8 cellular contexts compared by ENCODE assay signal in the genomic region with DNA sequence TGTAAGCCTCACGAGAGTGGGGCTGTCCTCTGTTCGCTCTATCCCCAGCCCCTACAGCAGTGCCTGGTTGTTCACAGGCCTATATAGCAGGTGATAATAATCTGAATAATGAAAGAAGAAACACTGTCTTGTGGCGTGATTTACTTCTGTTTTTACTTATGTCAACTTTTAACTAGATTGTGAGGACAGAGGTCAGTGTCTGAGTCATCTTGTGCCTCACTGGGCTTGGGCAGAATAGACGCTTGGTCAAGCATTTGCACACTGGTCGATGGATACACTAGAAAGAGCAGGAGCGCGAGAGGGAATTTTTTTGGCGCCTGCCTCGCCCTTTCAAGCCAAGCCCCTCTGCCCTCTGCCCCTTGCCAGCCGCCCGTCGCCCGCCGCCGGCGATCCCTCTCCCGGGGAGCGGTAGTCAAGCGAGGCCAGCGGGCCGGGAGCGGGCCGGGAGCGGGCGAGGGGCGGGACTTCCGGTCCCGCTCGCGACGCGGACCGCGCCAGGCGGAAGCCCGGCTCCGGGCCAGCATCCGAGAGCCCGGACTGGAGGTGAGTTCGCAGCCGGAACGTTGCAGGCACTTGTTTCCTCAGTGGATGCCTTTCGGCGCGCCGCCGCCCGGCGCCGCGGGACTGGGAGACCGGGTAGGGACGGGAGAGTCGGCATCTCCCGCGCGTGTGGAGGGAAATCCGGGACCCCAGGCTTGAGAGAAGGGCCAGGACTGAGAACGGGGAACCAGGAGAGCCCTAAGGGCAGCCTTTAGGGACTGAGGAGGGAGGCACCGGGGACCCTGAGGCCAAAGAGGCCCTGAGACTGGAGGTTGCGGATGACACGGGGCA. TPM values are rescaled to one million over a fixed set of nuclear protein-coding genes. Genes with fewer than 3 reads are reported as not detected.
A peak's percentile ranks its signal among the peaks of the same experiment; 100 is the strongest.
DNase-seq lines count a peak whose midpoint lies in the region; ATAC-seq and TF ChIP-seq lines count a peak whose summit lies in the region.

A gene with protein sequence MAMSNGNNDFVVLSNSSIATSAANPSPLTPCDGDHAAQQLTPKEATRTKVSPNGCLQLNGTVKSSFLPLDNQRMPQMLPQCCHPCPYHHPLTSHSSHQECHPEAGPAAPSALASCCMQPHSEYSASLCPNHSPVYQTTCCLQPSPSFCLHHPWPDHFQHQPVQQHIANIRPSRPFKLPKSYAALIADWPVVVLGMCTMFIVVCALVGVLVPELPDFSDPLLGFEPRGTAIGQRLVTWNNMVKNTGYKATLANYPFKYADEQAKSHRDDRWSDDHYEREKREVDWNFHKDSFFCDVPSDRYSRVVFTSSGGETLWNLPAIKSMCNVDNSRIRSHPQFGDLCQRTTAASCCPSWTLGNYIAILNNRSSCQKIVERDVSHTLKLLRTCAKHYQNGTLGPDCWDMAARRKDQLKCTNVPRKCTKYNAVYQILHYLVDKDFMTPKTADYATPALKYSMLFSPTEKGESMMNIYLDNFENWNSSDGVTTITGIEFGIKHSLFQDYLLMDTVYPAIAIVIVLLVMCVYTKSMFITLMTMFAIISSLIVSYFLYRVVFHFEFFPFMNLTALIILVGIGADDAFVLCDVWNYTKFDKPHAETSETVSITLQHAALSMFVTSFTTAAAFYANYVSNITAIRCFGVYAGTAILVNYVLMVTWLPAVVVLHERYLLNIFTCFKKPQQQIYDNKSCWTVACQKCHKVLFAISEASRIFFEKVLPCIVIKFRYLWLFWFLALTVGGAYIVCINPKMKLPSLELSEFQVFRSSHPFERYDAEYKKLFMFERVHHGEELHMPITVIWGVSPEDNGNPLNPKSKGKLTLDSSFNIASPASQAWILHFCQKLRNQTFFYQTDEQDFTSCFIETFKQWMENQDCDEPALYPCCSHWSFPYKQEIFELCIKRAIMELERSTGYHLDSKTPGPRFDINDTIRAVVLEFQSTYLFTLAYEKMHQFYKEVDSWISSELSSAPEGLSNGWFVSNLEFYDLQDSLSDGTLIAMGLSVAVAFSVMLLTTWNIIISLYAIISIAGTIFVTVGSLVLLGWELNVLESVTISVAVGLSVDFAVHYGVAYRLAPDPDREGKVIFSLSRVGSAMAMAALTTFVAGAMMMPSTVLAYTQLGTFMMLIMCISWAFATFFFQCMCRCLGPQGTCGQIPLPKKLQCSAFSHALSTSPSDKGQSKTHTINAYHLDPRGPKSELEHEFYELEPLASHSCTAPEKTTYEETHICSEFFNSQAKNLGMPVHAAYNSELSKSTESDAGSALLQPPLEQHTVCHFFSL (N-terminal part only) (plus strand): TSS at position 504 of the 831 bp plus-strand sequence. CDS start 127,785 bp downstream, outside the sequence.

- H3K36me3 ChIP-seq in H7 (replicated peaks; ENCODE audit: control insufficient read depth, insufficient read depth, low read length) (no peaks in the 10 kb centered on the region), SK-N-SH (replicated peaks in 1 of 2; ENCODE audit: control insufficient read depth in 1 of 2, insufficient read depth in 2 of 2, low read length in 1 of 2) (no peaks in the 10 kb centered on the region), ovary (no peaks in the 10 kb centered on the region), thyroid gland (no peaks in the 10 kb centered on the region)

- DNase-seq in GM03348 (ENCODE audit: low spot score), result peak; percentile 95
- peak; percentile 93 for DNase-seq in H7
- peak; percentile 90 for DNase-seq in M059J (ENCODE audit: low read depth)
- peak; percentile 96 for DNase-seq in SK-N-SH
- peak; percentile 78 for DNase-seq in activated naive CD8-positive, alpha-beta T cell treated with anti-CD3 and anti-CD28 coated beads, Interleukin-2, amount 10 ng/mL, durations not matched to agents 7 days and 5 days
- DNase-seq in Right ventricle myocardium superior, result peak; percentile 89
- DNase-seq in ovary, result peak; percentile 83 to 91 (median 86)
- peak; percentile 88 to 90 for DNase-seq in thyroid gland

- peaks cover 2% of the 10 kb centered on the region for H3K36me3 Mint-ChIP-seq in activated naive CD8-positive, alpha-beta T cell treated with anti-CD3 and anti-CD28 coated beads, Interleukin-2, amount 10 ng/mL, durations not matched to agents 7 days and 5 days

- H3K4me3 Mint-ChIP-seq in activated naive CD8-positive, alpha-beta T cell treated with anti-CD3 and anti-CD28 coated beads, Interleukin-2, amount 10 ng/mL, durations not matched to agents 7 days and 5 days, result peak within 1 kb of the TSS; percentile 96

- H3K27me3 ChIP-seq in H7 (ENCODE audit: control insufficient read depth, insufficient read depth, low read length), result peaks cover 11% of the 10 kb centered on the region
- no peaks in the 10 kb centered on the region for H3K27me3 ChIP-seq in SK-N-SH (ENCODE audit: insufficient read depth)
- no peaks in the 10 kb centered on the region for H3K27me3 ChIP-seq in ovary
- no peaks in the 10 kb centered on the region for H3K27me3 ChIP-seq in thyroid gland

- peaks cover 34% of the 10 kb centered on the region for H3K79me2 ChIP-seq in SK-N-SH (ENCODE audit: insufficient read depth)

- peak within 1 kb of the TSS; percentile 90 for H3K27ac Mint-ChIP-seq in activated naive CD8-positive, alpha-beta T cell treated with anti-CD3 and anti-CD28 coated beads, Interleukin-2, amount 10 ng/mL, durations not matched to agents 7 days and 5 days

- 6% methylated on average over 43 of the region's 62 CpGs for WGBS in SK-N-SH (ENCODE audit: low lambda C conversion rate)
- WGBS in ovary, 3 donors, result 2 to 3% (median 2%) methylated on average over 60 to 62 of the region's 62 CpGs
- WGBS in thyroid gland, 2 donors, result 6 to 21% methylated on average over 9 to 24 of the region's 62 CpGs

- H3K4me1 Mint-ChIP-seq in activated naive CD8-positive, alpha-beta T cell treated with anti-CD3 and anti-CD28 coated beads, Interleukin-2, amount 10 ng/mL, durations not matched to agents 7 days and 5 days, result peaks cover 18% of the 10 kb centered on the region

- H2AFZ ChIP-seq in SK-N-SH (ENCODE audit: low read depth), result peak within 1 kb of the TSS; percentile 92

- H3K9me2 ChIP-seq in SK-N-SH, result no peaks in the 10 kb centered on the region

- ATAC-seq in activated naive CD8-positive, alpha-beta T cell treated with anti-CD3 and anti-CD28 coated beads, Interleukin-2, amount 10 ng/mL, durations not matched to agents 7 days and 5 days (ENCODE audit: low read depth), result peak; percentile 97
- peak; percentile 99 for ATAC-seq in Right ventricle myocardium superior (ENCODE audit: poor library complexity)

- CTCF ChIA-PET in SK-N-SH (lab: Yijun Ruan, JAX), result interaction anchor here (0.6 to 1.1 kb wide), 3 partner anchors 21 to 198 kb away, joined by 3 to 5 read pairs (median 3); no protein-coding TSS in a partner anchor

- TF ChIP-seq RAD21 in SK-N-SH (IDR thresholded peaks at IDR 0.05; ENCODE audit: low read length), result no peak

- H3K4me1 ChIP-seq in SK-N-SH (ENCODE audit: control insufficient read depth in 1 of 2, insufficient read depth in 2 of 2, low read depth in 1 of 2, low read length in 1 of 2) (peaks cover 15 to 25% of the 10 kb centered on the region in 2 experiments; a peak in 2 of 4 replicates), ovary (ENCODE audit: insufficient read depth) (peaks cover 4% of the 10 kb centered on the region), thyroid gland (peaks cover 24 to 35% of the 10 kb centered on the region in 2 donors)

- no peak; the same call in 1 of the 2 replicates for TF ChIP-seq CTCF in SK-N-SH (IDR thresholded peaks at IDR 0.05)
- TF ChIP-seq CTCF in ovary (IDR thresholded peaks at IDR 0.05), result no peak
- TF ChIP-seq CTCF in thyroid gland (IDR thresholded peaks at IDR 0.05), result peak in 1 of 6 experiments; percentile 6

- H3K27ac ChIP-seq in SK-N-SH (ENCODE audit: low read depth in 2 of 2, low read length in 1 of 2) (peak within 1 kb of the TSS; percentile 92 to 97), ovary (peak within 1 kb of the TSS; percentile 71 to 86), thyroid gland (peak within 1 kb of the TSS; percentile 90 to 98 (median 97))

- peak within 1 kb of the TSS; percentile 86 for H3K9ac ChIP-seq in SK-N-SH

- peak within 1 kb of the TSS; percentile 93 for H3K4me3 ChIP-seq in H7 (ENCODE audit: insufficient read depth, low read depth, low read length)
- H3K4me3 ChIP-seq in SK-N-SH (ENCODE audit: low read depth in 2 of 2, low read length in 1 of 2), result peak within 1 kb of the TSS; percentile 85 to 100
- peak within 1 kb of the TSS; percentile 73 for H3K4me3 ChIP-seq in ovary
- peak within 1 kb of the TSS; percentile 1 to 94 (median 75) for H3K4me3 ChIP-seq in thyroid gland (replicated peaks in 1 of 3)

- peak; percentile 37 for TF ChIP-seq POLR2A in ovary (IDR thresholded peaks at IDR 0.05)
- TF ChIP-seq POLR2A in thyroid gland (IDR thresholded peaks at IDR 0.05), result peak; percentile 13 to 87

- POLR2A ChIA-PET in SK-N-SH (lab: Yijun Ruan, JAX), result no interaction called here
- POLR2A ChIA-PET in activated naive CD8-positive, alpha-beta T cell treated with anti-CD3 and anti-CD28 coated beads, Interleukin-2, amount 10 ng/mL, durations not matched to agents 7 days and 5 days (lab: Charles Lee), result no interaction called here

- H3F3A ChIP-seq in SK-N-SH (replicated peaks; ENCODE audit: insufficient read depth), result peaks cover 22% of the 10 kb centered on the region

- no peak for TF ChIP-seq EP300 in SK-N-SH (IDR thresholded peaks at IDR 0.05; ENCODE audit: borderline replicate concordance in 1 of 2, low read depth in 1 of 2, low read length in 1 of 2)
- no peak for TF ChIP-seq EP300 in ovary (IDR thresholded peaks at IDR 0.05)

- intact Hi-C loops in Right ventricle myocardium superior (cut with DNase I), result no loop called here
- intact Hi-C loops in ovary (cut with DNase I), result no loop called here
- intact Hi-C loops in thyroid gland (cut with DNase I), result no loop called here

- H3K27me3 Mint-ChIP-seq in activated naive CD8-positive, alpha-beta T cell treated with anti-CD3 and anti-CD28 coated beads, Interleukin-2, amount 10 ng/mL, durations not matched to agents 7 days and 5 days, result peaks cover 8% of the 10 kb centered on the region

- H3K9me3 ChIP-seq in SK-N-SH, result no peaks in the 10 kb centered on the region
- no peaks in the 10 kb centered on the region for H3K9me3 ChIP-seq in ovary
- H3K9me3 ChIP-seq in thyroid gland, result no peaks in the 10 kb centered on the region

- H3K9me3 Mint-ChIP-seq in activated naive CD8-positive, alpha-beta T cell treated with anti-CD3 and anti-CD28 coated beads, Interleukin-2, amount 10 ng/mL, durations not matched to agents 7 days and 5 days, result no peaks in the 10 kb centered on the region

- H4K20me1 ChIP-seq in SK-N-SH (ENCODE audit: insufficient read depth), result peaks cover 5% of the 10 kb centered on the region

- H3K4me2 ChIP-seq in SK-N-SH, result peak within 1 kb of the TSS; percentile 81

RNA-seq across cellular contexts. Expression of the gene that starts here (rescaled TPM):
- total RNA-seq in H7 (2014; rRNA removed; shearing (Covaris generic)), result 4.0 and 4.8 TPM in 2 replicates
- 6.0 and 8.1 TPM in 2 replicates for total RNA-seq in M059J (2014; rRNA removed; shearing (Covaris generic))
- 4.4 and 5.9 TPM in 2 replicates for polyA plus RNA-seq in SK-N-SH (2012; rRNA removed)
- 3.3 and 4.1 TPM in 2 replicates for polyA plus RNA-seq in SK-N-SH (2012; cell fraction: cytosol; rRNA removed)
- polyA plus RNA-seq in SK-N-SH (2012; cell fraction: nucleus; rRNA removed), result 6.4 and 11.0 TPM in 2 replicates
- total RNA-seq in activated naive CD8-positive, alpha-beta T cell treated with anti-CD3 and anti-CD28 coated beads, Interleukin-2, amount 10 ng/mL, durations not matched to agents 7 days and 5 days, result 1 to 10 TPM; 2.6 to 2.7 TPM
- total RNA-seq in Right ventricle myocardium superior, result 5.1 TPM
- 10 to 100 TPM in 2 of 7 donors, 1 to 10 TPM in 5; 5.4 to 11.0 (median 6.7) TPM for total RNA-seq in ovary
- polyA plus RNA-seq in ovary, result 10 to 100 TPM in 1 of 2 donors, 1 to 10 TPM in 1; 3.7 to 12.5 TPM
- 10 to 100 TPM; 11.5 to 21.4 (median 15.9) TPM for total RNA-seq in thyroid gland

Comparison
In these comparisons a context has a peak if more than half of its experiments do, and no peak if none do; other contexts are left out.
1. Peak in every context shown above with its lines: DNase-seq, ATAC-seq, H3K4me3 ChIP-seq and H3K27ac ChIP-seq.